20 cellular contexts compared by ENCODE assay signal in genomic region chr11:123425367-123425766, GRCh38.
"Had no signal": no experiment of that assay in that cellular context is flagged by ENCODE, and none has a peak within 500 bp of the region (broad histone marks: within the 10 kb centered on the region; RNA-seq: fewer than 3 reads in every experiment).

No MANE protein-coding gene starts in this region.

- FAIRE-seq: frontal cortex, small intestine had no signal

- ATAC-seq: esophagus mucosa; heart left ventricle; naive thymus-derived CD4-positive, alpha-beta T cell; psoas muscle had no signal

- H3K9me3 ChIP-seq: heart left ventricle, neutrophil, psoas muscle, stomach, thoracic aorta, transverse colon had no signal

- H3K9me3 Mint-ChIP-seq: naive thymus-derived CD4-positive, alpha-beta T cell; nephron progenitor cell had no signal

- H3K27ac Mint-ChIP-seq: naive thymus-derived CD4-positive, alpha-beta T cell; nephron progenitor cell had no signal

- H3K4me3 Mint-ChIP-seq: naive thymus-derived CD4-positive, alpha-beta T cell; nephron progenitor cell had no signal

- H3K4me3 ChIP-seq: coronary artery, heart left ventricle, psoas muscle, stomach, thoracic aorta, transverse colon had no signal

- DNase-seq: effector CD4-positive, alpha-beta T cell; heart left ventricle; hippocampal formation; kidney glomerular epithelial cell; mammary epithelial cell; naive thymus-derived CD4-positive, alpha-beta T cell; nephron progenitor cell; psoas muscle; retina; small intestine; stimulated activated CD4-positive, alpha-beta T cell treated with anti-CD3 and anti-CD28 coated beads, Interleukin-12 subunit alpha, Interleukin-12 subunit beta, amount 100 ng/mL, for 4 hours; stimulated activated naive CD4-positive, alpha-beta T cell; stomach; substantia nigra; transverse colon had no signal

- H3K36me3 ChIP-seq: heart left ventricle, neutrophil, stomach, thoracic aorta, transverse colon had no signal

- H3K27ac ChIP-seq: coronary artery, heart left ventricle, neutrophil, psoas muscle, stomach, thoracic aorta, transverse colon had no signal
